In genomic region chr14:65164068-65164824, GRCh38 we compare ENCODE assay signal across 1 cellular context.
TF ChIP-seq lines count a peak whose summit lies in the region.

No MANE protein-coding gene starts in this region.

TF ChIP-seq in GM23338, 12 proteins besides CTCF, POLR2A, EP300 and RAD21 (continued from another document):
- TF ChIP-seq EZH2phosphoT487 (IDR thresholded peaks at IDR 0.05; ENCODE audit: unreplicated experiment) (no peak), ZNF331 (CRISPR knock-in tag; IDR thresholded peaks at IDR 0.05; ENCODE audit: low read depth) (no peak), POLR2AphosphoS5 (IDR thresholded peaks at IDR 0.05; ENCODE audit: low read depth) (no peak)
